ENCODE assay signal across 9 cellular contexts in the genomic region with DNA sequence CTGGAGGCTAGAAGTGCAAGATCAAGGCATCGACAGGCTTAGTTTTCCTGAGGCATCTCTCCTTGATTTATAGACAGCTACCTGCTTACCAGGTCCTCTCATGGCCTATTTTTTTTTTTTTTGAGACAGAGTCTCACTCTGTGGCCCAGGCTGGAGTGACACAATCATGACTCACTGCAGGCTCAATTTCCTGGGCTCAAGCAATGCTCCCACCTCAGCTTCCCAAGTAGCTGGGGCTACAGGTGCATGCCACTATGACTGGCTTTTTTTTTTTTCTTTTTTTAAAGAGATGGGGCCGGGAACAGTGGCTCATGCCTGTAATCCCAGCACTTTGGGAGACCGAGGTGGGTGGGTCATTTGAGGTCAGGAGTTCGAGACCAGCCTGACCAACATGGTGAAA. TPM values are rescaled to one million over a fixed set of nuclear protein-coding genes. Genes with fewer than 3 reads are reported as not detected.
DNase-seq lines count a peak whose midpoint lies in the region; TF ChIP-seq lines count a peak whose summit lies in the region.
"Not testable (repeated sequence)": the region's sequence is repeated elsewhere in the genome, so short reads cannot be mapped to it uniquely, and the experiment has no call there.
"Had no signal": no experiment of that assay in that cellular context is flagged by ENCODE, and none has a peak within 500 bp of the region (broad histone marks: within the 10 kb centered on the region; RNA-seq: fewer than 3 reads in every experiment).

No MANE protein-coding gene starts in this region.

- TF ChIP-seq CTCF in PC-9 (conservative IDR thresholded peaks at IDR 0.05); mammary epithelial cell (conservative IDR thresholded peaks at IDR 0.05 in 1 of 2, IDR thresholded peaks at IDR 0.05 in 1 of 2; ENCODE audit: extremely low read depth in 1 of 2, insufficient read depth in 1 of 2, low read depth in 1 of 2, low read length in 2 of 2): not testable (repeated sequence)

- dilution Hi-C loops in mammary epithelial cell (cut with HindIII; ENCODE audit: low sequenced_read_pairs), result not testable (repeated sequence)

- H3F3A ChIP-seq in PC-9 (ENCODE audit: insufficient read depth, low read depth), result not testable (repeated sequence)

- H3K9ac ChIP-seq in mammary epithelial cell (ENCODE audit: insufficient read depth, low read length), result not testable (repeated sequence)

- intact Hi-C loops in PC-9 (cut with micrococcal nuclease; ENCODE audit: unreplicated experiment), result not testable (repeated sequence)
- intact Hi-C loops in mammary epithelial cell (cut with micrococcal nuclease), result loop anchor here (1.0 kb wide), 1 partner anchor 54 kb away; no protein-coding TSS in a partner anchor

- DNase-seq in Caki2 (ENCODE audit: low read depth) (peak; percentile 12), EL (peak; percentile 8), LoVo (ENCODE audit: low spot score) (peak; percentile 36), PC-9 (peak; percentile 38 to 65), SW 1271 (lab: John Stamatoyannopoulos, UW) (peak; percentile 10 to 29), mammary epithelial cell (peak; percentile 81), islet precursor cell (peak; percentile 86), renal cortical epithelial cell (ENCODE audit: low read depth) (peak; percentile 23)

- CTCF ChIA-PET in PC-9 (lab: Charles Lee) (interaction anchor here (1.1 kb wide), 1 partner anchor 28 kb away, joined by 5 read pairs; no protein-coding TSS in a partner anchor), mammary epithelial cell (lab: Charles Lee; ENCODE audit: low non-redundant PET) (interaction anchor here (0.6 kb wide), 1 partner anchor 30 kb away, joined by 3 read pairs; no protein-coding TSS in a partner anchor)

- H3K9me3 ChIP-seq in PC-9 (ENCODE audit: insufficient read depth, low read depth); mammary epithelial cell (replicated peaks; ENCODE audit: insufficient read depth, low read length): not testable (repeated sequence)

- POLR2A ChIA-PET in PC-9 (lab: Charles Lee; ENCODE audit: unreplicated experiment), result not testable (repeated sequence)

- not testable (repeated sequence) for BruUV-seq in PC-9 (replicated peaks; lab: Mats Ljungman, UMichigan); mammary epithelial cell (replicated peaks; lab: Mats Ljungman, UMichigan)

- WGBS in mammary epithelial cell (ENCODE audit: low coverage, missing lambda C conversion rate), result 16% methylated on average over 4 of the region's 4 CpGs

- not testable (repeated sequence) for H3K79me2 ChIP-seq in PC-9 (ENCODE audit: low read depth); mammary epithelial cell (ENCODE audit: insufficient read depth, low read length)

- in situ Hi-C loops in Caki2 (cut with HindIII; ENCODE audit: low pct_unique_long_range_greater_than_20kb, low sequenced_read_pairs), result not testable (repeated sequence)
- in situ Hi-C loops in mammary epithelial cell (cut with MboI; ENCODE audit: low sequenced_read_pairs in 2 of 2), result loop anchor here in 1 of 2 donors (25.0 kb wide), 1 partner anchor 340 kb away; no protein-coding TSS in a partner anchor

- H3K9me2 ChIP-seq in PC-9 (ENCODE audit: insufficient read depth), result not testable (repeated sequence)

- H4K20me1 ChIP-seq in PC-9 (ENCODE audit: insufficient read depth); mammary epithelial cell (ENCODE audit: insufficient read depth, low read length): not testable (repeated sequence)

- H3K36me3 ChIP-seq in PC-9 (ENCODE audit: low read depth); mammary epithelial cell (ENCODE audit: insufficient read depth, low read length): not testable (repeated sequence)

- H2AFZ ChIP-seq in PC-9; mammary epithelial cell (ENCODE audit: low read depth, low read length): not testable (repeated sequence)

- not testable (repeated sequence) for H3K4me3 ChIP-seq in PC-9; mammary epithelial cell (replicated peaks in 1 of 3; ENCODE audit: insufficient read depth in 1 of 3, low read depth in 2 of 3, low read length in 3 of 3)

- H3K4me2 ChIP-seq in PC-9; mammary epithelial cell (ENCODE audit: insufficient read depth, low read depth, low read length): not testable (repeated sequence)

- H3K27me3 ChIP-seq in PC-9 (ENCODE audit: insufficient read depth, low read depth); mammary epithelial cell (ENCODE audit: insufficient read depth, low read length): not testable (repeated sequence)

- not testable (repeated sequence) for H3K27ac ChIP-seq in PC-9; mammary epithelial cell (ENCODE audit: insufficient read depth, low read depth, low read length)

- H3K4me1 ChIP-seq in PC-9 (replicated peaks; ENCODE audit: insufficient read depth); mammary epithelial cell (ENCODE audit: insufficient read depth, low read length): not testable (repeated sequence)

RNA-seq across cellular contexts. Expression of gene KIF4B, which starts 10.8 kb away (rescaled TPM):
- total RNA-seq in Caki2 (2014; rRNA removed; shearing (Covaris generic); ENCODE audit: low replicate concordance), result not detected in 2 replicates
- total RNA-seq in PC-9 (2021) (0.13 TPM in 1 of 2 replicates, not detected in the other), mammary epithelial cell (not detected), renal cortical epithelial cell (0.05 TPM in 1 of 2 replicates, not detected in the other)
- polyA plus RNA-seq in mammary epithelial cell, result 0.01 TPM
- polyA minus RNA-seq in mammary epithelial cell, result 0.72 TPM
- total RNA-seq: CD4-positive, CD25-positive, alpha-beta regulatory T cell had no signal
- polyA plus RNA-seq: CD4-positive, CD25-positive, alpha-beta regulatory T cell had no signal

Comparison
In these comparisons a context has a peak if more than half of its experiments do, and no peak if none do; other contexts are left out.
1. DNase-seq: peak in every context shown above with its lines; median percentile 86 in islet precursor cell; 81 in mammary epithelial cell; 52 in PC-9; 36 in LoVo; 23 in renal cortical epithelial cell; 20 in SW 1271; 12 in Caki2; 8 in EL.